In the genomic region with DNA sequence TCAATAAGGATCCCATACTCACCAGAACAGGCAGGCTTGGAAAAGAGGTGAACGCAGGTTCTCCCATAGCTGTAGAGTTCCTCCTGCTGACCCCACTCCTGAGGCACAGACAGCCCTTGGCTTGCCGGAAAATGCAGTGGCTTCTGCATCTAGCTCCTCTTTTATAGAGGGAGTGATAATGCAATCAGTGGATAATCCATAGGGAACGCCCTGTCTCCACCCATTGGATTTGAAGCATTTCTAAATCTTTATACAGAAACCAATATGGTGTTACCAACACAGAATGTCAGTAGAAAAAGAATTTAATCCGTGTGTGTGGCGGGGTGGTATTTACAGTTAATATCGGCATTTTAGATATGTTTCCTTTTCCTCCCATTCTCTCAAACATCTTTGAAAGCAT, we compare ENCODE assay signal across 4 cellular contexts. TPM values are rescaled to one million over a fixed set of nuclear protein-coding genes. Genes with fewer than 3 reads are reported as not detected.
"Had no signal": no experiment of that assay in that cellular context is flagged by ENCODE, and none has a peak within 500 bp of the region (broad histone marks: within the 10 kb centered on the region; RNA-seq: fewer than 3 reads in every experiment).

A gene (minus strand): TSS at position 101 of the 400 bp plus-strand sequence. CDS start 34 bp downstream, at position 67.

RNA-seq across cellular contexts. Expression of the gene that starts here (rescaled TPM):
- total RNA-seq: LHCN-M2, M059J, MCF 10A, NCI-H460 had no signal
